10 cellular contexts compared by ENCODE assay signal in the genomic region with DNA sequence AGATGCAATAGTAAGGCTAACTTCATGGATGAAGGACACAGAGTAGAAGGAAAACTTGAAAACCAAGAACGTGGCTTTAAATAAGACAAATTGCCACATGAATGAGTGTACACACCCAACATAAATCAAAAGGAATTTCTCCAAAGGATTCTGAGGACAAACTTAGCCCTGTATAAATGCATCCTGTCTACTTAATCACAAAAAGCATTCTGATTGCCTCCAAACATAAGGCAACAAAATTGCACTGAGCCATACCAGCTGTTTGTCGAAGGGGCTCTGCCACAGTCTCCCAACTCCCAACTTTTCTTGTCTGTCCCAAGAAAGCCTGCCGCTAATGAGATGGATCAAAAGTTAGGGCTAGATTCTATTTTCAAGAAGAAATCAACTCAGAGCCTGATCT.
DNase-seq lines count a peak whose midpoint lies in the region; ATAC-seq, FAIRE-seq and TF ChIP-seq lines count a peak whose summit lies in the region.
"Had no signal": no experiment of that assay in that cellular context is flagged by ENCODE, and none has a peak within 500 bp of the region (broad histone marks: within the 10 kb centered on the region; RNA-seq: fewer than 3 reads in every experiment).

No MANE protein-coding gene starts in this region.

- no peak overlapping the region for H3K4me3 ChIP-seq in cardiac fibroblast (replicated peaks in 1 of 2; ENCODE audit: low read depth in 2 of 2, low read length in 2 of 2)
- no peak overlapping the region for H3K4me3 ChIP-seq in lower lobe of right lung
- no peak overlapping the region for H3K4me3 ChIP-seq in transverse colon

- H3K4me1 ChIP-seq in lower lobe of right lung = peaks cover 29% of the 10 kb centered on the region
- peaks cover 28 to 73% (median 49%) of the 10 kb centered on the region in 4 donors for H3K4me1 ChIP-seq in transverse colon

- no peak for ATAC-seq in lower lobe of right lung
- ATAC-seq in T-helper 17 cell = no peak

- no peaks in the 10 kb centered on the region for H3K4me1 Mint-ChIP-seq in T-helper 17 cell

- H3K27me3 Mint-ChIP-seq in T-helper 17 cell = peaks cover 52% of the 10 kb centered on the region

- H3K36me3 Mint-ChIP-seq in T-helper 17 cell (ENCODE audit: low read depth) = no peaks in the 10 kb centered on the region

- no peak overlapping the region for H3K27ac Mint-ChIP-seq in T-helper 17 cell

- DNase-seq in NCI-H226 (peak; percentile 15), cardiac fibroblast (ENCODE audit: low read depth in 2 of 2) (peak; percentile 28 to 48), lower lobe of right lung (no peak), transverse colon (no peak), GM12892 (ENCODE audit: insufficient read length) (no peak), T-helper 17 cell (no peak), HuH-7 (ENCODE audit: low spot score) (no peak)
- DNase-seq in stimulated activated CD4-positive, alpha-beta T cell treated with anti-CD3 and anti-CD28 coated beads, Interleukin-15, amount 100 ng/mL, for 24 hours = no peak
- DNase-seq: caudate nucleus, NCI-H1436 treated with DMSO at 0.1 percent for 48 hours had no signal

- TF ChIP-seq POLR2A in transverse colon (IDR thresholded peaks at IDR 0.05) (no peak), GM12892 (IDR thresholded peaks at IDR 0.05; ENCODE audit: low read depth, low read length) (no peak)

- in situ Hi-C loops in transverse colon (cut with MboI; ENCODE audit: low pct_ligation_motif_present in 1 of 4, low pct_unique_long_range_greater_than_20kb in 1 of 4, low sequenced_read_pairs in 3 of 4) = no loop called here

- no peaks in the 10 kb centered on the region for H3K36me3 ChIP-seq in lower lobe of right lung
- no peaks in the 10 kb centered on the region for H3K36me3 ChIP-seq in transverse colon

- H3K4me3 Mint-ChIP-seq in T-helper 17 cell = no peak overlapping the region

- intact Hi-C loops in lower lobe of right lung (cut with DNase I) (no loop called here), transverse colon (cut with DNase I; ENCODE audit: low total_unique reads) (no loop called here)

- H3K27me3 ChIP-seq in lower lobe of right lung (ENCODE audit: low read depth) (no peaks in the 10 kb centered on the region), transverse colon (no peaks in the 10 kb centered on the region)

- H3K9me3 ChIP-seq in lower lobe of right lung = no peaks in the 10 kb centered on the region
- H3K9me3 ChIP-seq in transverse colon = no peaks in the 10 kb centered on the region
- no peaks in the 10 kb centered on the region for H3K9me3 ChIP-seq in T-helper 17 cell (ENCODE audit: control insufficient read depth, low read length, poor library complexity, severe bottlenecking)

- H3K27ac ChIP-seq in lower lobe of right lung = peak overlapping the region; percentile 79
- peak overlapping the region; percentile 84 to 88 (median 86) for H3K27ac ChIP-seq in transverse colon

- TF ChIP-seq EP300 in transverse colon (IDR thresholded peaks at IDR 0.05; ENCODE audit: low read depth) = no peak

- TF ChIP-seq CTCF in cardiac fibroblast (IDR thresholded peaks at IDR 0.05; ENCODE audit: low read depth, low read length) (no peak), lower lobe of right lung (IDR thresholded peaks at IDR 0.05) (no peak), transverse colon (IDR thresholded peaks at IDR 0.05) (no peak)

- WGBS in transverse colon (ENCODE audit: low coverage in 1 of 2), 2 donors = 58 to 64% methylated on average over 2 to 3 of the region's 3 CpGs

- FAIRE-seq in GM12892 (lab: Jason Lieb, UNC) = no peak

Comparison
In these comparisons a context has a peak if more than half of its experiments do, and no peak if none do; other contexts are left out.
1. DNase-seq: peak in NCI-H226 (single experiment) and cardiac fibroblast (2 of 2); none in lower lobe of right lung (single experiment), transverse colon (single experiment), GM12892 (single experiment), T-helper 17 cell (0 of 3), HuH-7 (single experiment) and stimulated activated CD4-positive, alpha-beta T cell treated with anti-CD3 and anti-CD28 coated beads, Interleukin-15, amount 100 ng/mL, for 24 hours (single experiment).